In the genomic region with DNA sequence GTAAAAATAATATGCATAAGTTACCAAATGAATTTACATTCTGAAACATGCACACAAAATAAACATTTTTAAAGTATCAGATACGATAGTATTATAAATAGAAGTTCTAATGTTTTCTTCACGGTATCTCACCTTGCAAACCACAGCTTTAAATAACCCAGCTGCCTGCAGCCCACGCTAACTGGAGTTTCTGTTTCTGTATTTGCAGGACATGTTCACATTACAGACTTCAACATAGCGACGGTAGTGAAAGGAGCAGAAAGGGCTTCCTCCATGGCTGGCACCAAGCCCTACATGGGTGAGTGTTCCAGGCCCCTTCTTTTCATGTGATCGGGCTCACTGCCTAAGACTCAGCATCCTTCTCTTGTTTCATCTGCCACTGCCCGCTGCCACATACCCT, we compare ENCODE assay signal across 34 cellular contexts.
DNase-seq lines count a peak whose midpoint lies in the region; ATAC-seq, FAIRE-seq and TF ChIP-seq lines count a peak whose summit lies in the region.
"Had no signal": no experiment of that assay in that cellular context is flagged by ENCODE, and none has a peak within 500 bp of the region (broad histone marks: within the 10 kb centered on the region; RNA-seq: fewer than 3 reads in every experiment).

No MANE protein-coding gene starts in this region.

- TF ChIP-seq CTCF in GM12878 (IDR thresholded peaks at IDR 0.05 in 2 of 3, conservative IDR thresholded peaks at IDR 0.05 in 1 of 3; ENCODE audit: control insufficient read depth in 2 of 3, extremely low read depth in 1 of 3, insufficient read depth in 1 of 3, low read depth in 3 of 3, low read length in 3 of 3), result no peak
- TF ChIP-seq CTCF in heart right ventricle (IDR thresholded peaks at IDR 0.05), result no peak

- H3K4me3 ChIP-seq in BLaER1 treated with 17β-estradiol and CSF1 and Interleukin-3, amounts not matched to agents 10 nM and 100 nM, result no peak overlapping the region
- H3K4me3 ChIP-seq in GM12878 (no peak overlapping the region), heart right ventricle (no peak overlapping the region)
- H3K4me3 ChIP-seq: A549, adrenal gland, body of pancreas, left lung, neural progenitor cell, right atrium auricular region, suprapubic skin had no signal

- whole genome bisulfite sequencing in GM12878 (ENCODE audit: insufficient coverage, insufficient replicate concordance, low lambda C conversion rate, missing lambda C conversion rate), result under 1% methylated on average over 7 of the region's 7 CpGs
- 79 to 89% methylated on average over 7 of the region's 7 CpGs for WGBS in heart right ventricle, 2 donors

- ATAC-seq in GM18870 (IDR thresholded peaks at IDR 0.05; ENCODE audit: unreplicated experiment), result peak; percentile 53
- ATAC-seq in HG03280 (IDR thresholded peaks at IDR 0.05; ENCODE audit: unreplicated experiment), result peak; percentile 76
- peak; percentile 40; the same call in 2 of the 3 replicates for ATAC-seq in GM12878
- no peak for ATAC-seq in heart right ventricle
- ATAC-seq: A549; activated CD4-positive, CD25-positive, alpha-beta regulatory T cell treated with anti-CD3 and anti-CD28 coated beads, Interleukin-2, amount 50 U/mL, for 24 hours; body of pancreas; CD8-positive, alpha-beta T cell; effector memory CD8-positive, alpha-beta T cell; left lung; T-helper 17 cell had no signal

- TF ChIP-seq RAD21 in GM12878 (IDR thresholded peaks at IDR 0.05; ENCODE audit: insufficient read depth, low read depth, low read length), result no peak

- H4K20me1 ChIP-seq in BLaER1 treated with 17β-estradiol and CSF1 and Interleukin-3, amounts not matched to agents 10 nM and 100 nM, result no peaks in the 10 kb centered on the region
- no peaks in the 10 kb centered on the region for H4K20me1 ChIP-seq in GM12878 (ENCODE audit: control insufficient read depth, insufficient read depth)

- no peaks in the 10 kb centered on the region for H3K79me2 ChIP-seq in GM12878 (ENCODE audit: control insufficient read depth, insufficient read depth, low read length)

- CTCF ChIA-PET in GM12878 (lab: Yijun Ruan, JAX), result no interaction called here

- no TSS peak for BruUV-seq in GM12878 (replicated peaks; lab: Mats Ljungman, UMichigan)

- H2AFZ ChIP-seq in GM12878 (ENCODE audit: control insufficient read depth, low read depth, low read length), result peak overlapping the region; percentile 4; the same call in 1 of the 2 replicates
- H2AFZ ChIP-seq: neural progenitor cell had no signal

- no peak overlapping the region for H3K27ac ChIP-seq in BLaER1 treated with 17β-estradiol and CSF1 and Interleukin-3, amounts not matched to agents 10 nM and 100 nM
- H3K27ac ChIP-seq in GM12878 (ENCODE audit: control insufficient read depth, insufficient read depth), result no peak overlapping the region
- no peak overlapping the region for H3K27ac ChIP-seq in heart right ventricle
- H3K27ac ChIP-seq: A549, adrenal gland, body of pancreas, left lung, neural progenitor cell, right atrium auricular region, suprapubic skin had no signal

- no peak for TF ChIP-seq EP300 in GM12878 (IDR thresholded peaks at IDR 0.05; ENCODE audit: borderline replicate concordance in 1 of 2, control insufficient read depth in 1 of 2, low read depth in 2 of 2, low read length in 2 of 2)

- POLR2A ChIA-PET in GM12878 (lab: Charles Lee), result interaction anchor here (0.6 kb wide), 1 partner anchor 196 kb away, joined by 6 read pairs; no protein-coding TSS in a partner anchor

- no peak for TF ChIP-seq POLR2A in GM12878 (IDR thresholded peaks at IDR 0.05; ENCODE audit: low read depth, low read length)

- RAD21 ChIA-PET in GM12878 (lab: Charles Lee; ENCODE audit: unreplicated experiment), result no interaction called here

- peaks cover 17 to 27% (median 21%) of the 10 kb centered on the region in 11 experiments for H3K9me3 ChIP-seq in BLaER1 treated with 17β-estradiol and CSF1 and Interleukin-3, amounts not matched to agents 10 nM and 100 nM (replicated peaks in 1 of 11)
- peaks cover 1% of the 10 kb centered on the region; the same call in 2 of the 3 replicates for H3K9me3 ChIP-seq in GM12878 (replicated peaks; ENCODE audit: control insufficient read depth, insufficient read depth, low read length)
- peaks cover 0 to 18% (median 12%) of the 10 kb centered on the region in 11 donors for H3K9me3 ChIP-seq in heart right ventricle
- H3K9me3 ChIP-seq: adrenal gland, suprapubic skin had no signal

- H3K27me3 ChIP-seq in BLaER1 treated with 17β-estradiol and CSF1 and Interleukin-3, amounts not matched to agents 10 nM and 100 nM, result no peaks in the 10 kb centered on the region
- H3K27me3 ChIP-seq in GM12878 (replicated peaks in 1 of 2; ENCODE audit: control insufficient read depth in 2 of 2, insufficient read depth in 2 of 2, low read length in 1 of 2), result peaks cover 0 to 2% of the 10 kb centered on the region in 2 experiments; a peak in 1 of 4 replicates
- H3K27me3 ChIP-seq in heart right ventricle, result peaks cover 0 to 13% (median 0%) of the 10 kb centered on the region in 7 donors
- H3K27me3 ChIP-seq: adrenal gland, body of pancreas, left lung, neural progenitor cell, right atrium auricular region, suprapubic skin had no signal

- DNase-seq in GM12878 (ENCODE audit: low read depth, low spot score) (peak; percentile 8), heart right ventricle (no peak), CD1c-positive myeloid dendritic cell (ENCODE audit: extremely low spot score) (no peak), NCI-H2029 treated with DMSO at 0.1 percent for 48 hours (lab: John Stamatoyannopoulos, UW) (no peak)
- no peak for DNase-seq in activated T-cell treated with anti-CD3 and anti-CD28 coated beads, Interleukin-2, amount 50 U/mL, for 1 hour
- DNase-seq: activated CD4-positive, alpha-beta memory T cell treated with anti-CD3 and anti-CD28 coated beads, Interleukin-2, amount 10 ng/mL, durations not matched to agents 7 days and 5 days; activated CD8-positive, alpha-beta memory T cell treated with anti-CD3 and anti-CD28 coated beads, Interleukin-2, amount 50 U/mL, for 4 hours; activated naive CD4-positive, alpha-beta T cell treated with anti-CD3 and anti-CD28 coated beads, Interleukin-2, amount 10 ng/mL, durations not matched to agents 7 days and 5 days; adrenal gland; body of pancreas; CD8-positive, alpha-beta T cell; effector memory CD8-positive, alpha-beta T cell; glutamatergic neuron; KBM-7; left lung; mesenchymal stem cell; NCI-H1105 treated with DMSO at 0.1 percent for 48 hours; NCI-H1930; NCI-H69; Right ventricle myocardium superior; small intestine; stimulated activated naive CD4-positive, alpha-beta T cell treated with Interleukin-2 at 50 U/mL for 16 hours; T-helper 17 cell had no signal

- H3K9ac ChIP-seq in BLaER1 treated with 17β-estradiol and CSF1 and Interleukin-3, amounts not matched to agents 10 nM and 100 nM, result no peak overlapping the region
- H3K9ac ChIP-seq in GM12878 (ENCODE audit: control insufficient read depth, insufficient read depth, low read length), result no peak overlapping the region
- H3K9ac ChIP-seq: neural progenitor cell had no signal

- peak overlapping the region in 6 of 11 experiments; percentile 52 to 73 (median 64); a peak in 7 of 22 replicates for H3K4me2 ChIP-seq in BLaER1 treated with 17β-estradiol and CSF1 and Interleukin-3, amounts not matched to agents 10 nM and 100 nM
- no peak overlapping the region for H3K4me2 ChIP-seq in GM12878 (ENCODE audit: control insufficient read depth, insufficient read depth)
- H3K4me2 ChIP-seq: A549, neural progenitor cell had no signal

- peaks cover 4 to 29% (median 13%) of the 10 kb centered on the region in 11 experiments; a peak in 15 of 22 replicates for H3K36me3 ChIP-seq in BLaER1 treated with 17β-estradiol and CSF1 and Interleukin-3, amounts not matched to agents 10 nM and 100 nM
- H3K36me3 ChIP-seq in GM12878 (ENCODE audit: control insufficient read depth in 2 of 2, insufficient read depth in 2 of 2, low read length in 1 of 2) (no peaks in the 10 kb centered on the region), heart right ventricle (no peaks in the 10 kb centered on the region)
- H3K36me3 ChIP-seq: adrenal gland, left lung, neural progenitor cell, right atrium auricular region, suprapubic skin had no signal

- FAIRE-seq in GM12878 (lab: Jason Lieb, UNC), result no peak
- FAIRE-seq: A549, H54, HTR-8/SVneo, islet of Langerhans, small intestine had no signal

- in situ Hi-C loops in GM12878 (cut with MboI), result no loop called here

- SMC1A ChIA-PET in GM12878 (lab: Charles Lee; ENCODE audit: uncharacterized antibody, unreplicated experiment), result no interaction called here

- intact Hi-C loops in GM12878 (cut with micrococcal nuclease; ENCODE audit: unreplicated experiment) (no loop called here), heart right ventricle (cut with DNase I) (no loop called here)

- H3K4me1 ChIP-seq in BLaER1 treated with 17β-estradiol and CSF1 and Interleukin-3, amounts not matched to agents 10 nM and 100 nM, result peaks cover 0 to 25% (median 18%) of the 10 kb centered on the region in 10 experiments; a peak in 13 of 20 replicates
- no peaks in the 10 kb centered on the region; the same call in 1 of the 2 replicates for H3K4me1 ChIP-seq in GM12878 (ENCODE audit: control insufficient read depth, insufficient read depth, low read length)
- H3K4me1 ChIP-seq in heart right ventricle, result no peaks in the 10 kb centered on the region
- H3K4me1 ChIP-seq: A549, adrenal gland, body of pancreas, left lung, neural progenitor cell, right atrium auricular region, suprapubic skin had no signal

TF ChIP-seq in GM12878, 131 proteins besides CTCF, POLR2A, EP300 and RAD21:
- TF ChIP-seq ZZZ3 (IDR thresholded peaks at IDR 0.05; ENCODE audit: control insufficient read depth, insufficient read length, low read depth) (no peak), CEBPB (IDR thresholded peaks at IDR 0.05; ENCODE audit: borderline replicate concordance in 1 of 2, low read depth in 2 of 2, low read length in 2 of 2) (no peak), RUNX3 (IDR thresholded peaks at IDR 0.05; ENCODE audit: low read length) (peak; percentile 55), MEF2B (IDR thresholded peaks at IDR 0.05; ENCODE audit: partially characterized antibody, poor library complexity, severe bottlenecking) (peak; percentile 44), MEF2A (IDR thresholded peaks at IDR 0.05; ENCODE audit: insufficient read depth, low read depth, low read length) (peak; percentile 68; the same call in 1 of the 2 replicates)

Comparison
In these comparisons a context has a peak if more than half of its experiments do, and no peak if none do; other contexts are left out.
1. ATAC-seq: peak in GM18870 (single experiment), HG03280 (single experiment) and GM12878 (single experiment); none in heart right ventricle (0 of 8).